ENCODE assay signal across 1 cellular context in the genomic region with DNA sequence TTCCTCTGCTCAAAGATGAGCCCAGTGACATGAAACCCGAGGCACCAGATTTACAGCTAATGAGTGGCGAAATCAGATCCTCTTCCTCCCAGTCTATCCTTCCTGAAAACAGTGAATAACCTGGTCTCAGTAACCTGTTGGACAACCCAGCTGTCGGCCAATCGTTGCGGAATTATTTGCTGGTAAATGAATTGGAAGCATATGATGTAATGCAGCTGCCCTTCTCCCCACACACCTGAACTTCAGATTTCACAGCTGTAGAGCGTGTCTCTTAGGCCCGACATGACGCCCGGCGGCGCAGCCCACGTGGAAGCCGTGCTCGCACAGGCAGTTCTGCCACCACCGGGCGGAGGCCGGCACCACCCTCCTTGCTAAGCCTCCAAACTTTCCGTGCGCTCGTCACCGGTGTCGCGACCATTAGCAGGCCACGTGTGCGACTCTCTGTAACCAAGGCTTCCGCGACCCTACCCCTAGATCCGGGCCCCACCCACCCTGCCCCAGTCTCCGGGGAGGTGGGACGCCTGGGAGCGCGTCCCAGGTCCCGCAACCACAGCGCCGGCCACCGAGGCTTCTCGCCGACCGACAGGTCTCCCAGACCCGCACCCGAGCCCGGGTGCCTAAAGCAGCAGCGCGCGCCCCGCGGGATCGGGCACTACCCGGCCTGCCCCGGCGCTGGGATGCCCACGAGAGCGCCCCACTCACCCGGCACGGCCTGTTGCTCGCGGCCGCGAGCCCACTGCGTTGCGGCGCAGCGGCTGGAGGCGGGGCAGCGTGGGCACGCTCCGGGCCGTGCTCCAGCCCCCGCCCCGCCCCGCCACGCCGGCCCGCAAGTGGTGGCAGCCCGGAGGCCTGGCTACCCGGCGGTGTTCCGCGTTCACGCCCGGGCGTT.
TF ChIP-seq lines count a peak whose summit lies in the region.

TSS of gene RIOX2 (minus strand) at position 753 of the 889 bp plus-strand sequence. CDS start 4,838 bp downstream, outside the sequence.

TF ChIP-seq in HepG2, 621 proteins besides CTCF, POLR2A, EP300 and RAD21 (continued from another document and continues in another):
- TF ChIP-seq HNF4A (CRISPR knock-in tag; IDR thresholded peaks at IDR 0.05), result 0 out of 2 replicates have a peak, but pooled peaks have one; percentile 1
- TF ChIP-seq, protein P1, sequence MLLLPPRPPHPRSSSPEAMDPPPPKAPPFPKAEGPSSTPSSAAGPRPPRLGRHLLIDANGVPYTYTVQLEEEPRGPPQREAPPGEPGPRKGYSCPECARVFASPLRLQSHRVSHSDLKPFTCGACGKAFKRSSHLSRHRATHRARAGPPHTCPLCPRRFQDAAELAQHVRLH (CRISPR knock-in tag; IDR thresholded peaks at IDR 0.05; ENCODE audit: borderline replicate concordance, low read depth), result 0 out of 2 replicates have a peak, but pooled peaks have one; percentile 9
- peak; percentile 36 for TF ChIP-seq HDAC2 (CRISPR knock-in tag; IDR thresholded peaks at IDR 0.05)
- no peak for TF ChIP-seq PCBP2 (optimal IDR thresholded peaks at IDR 0.05; ENCODE audit: low read depth, low read length, poor library complexity, severe bottlenecking)
- no peak for TF ChIP-seq ATAD3A (CRISPR knock-in tag; IDR thresholded peaks at IDR 0.05)
- no peak for TF ChIP-seq MAFK (conservative IDR thresholded peaks at IDR 0.05 in 1 of 2, IDR thresholded peaks at IDR 0.05 in 1 of 2; ENCODE audit: low read length in 2 of 2)
- TF ChIP-seq, protein P2, sequence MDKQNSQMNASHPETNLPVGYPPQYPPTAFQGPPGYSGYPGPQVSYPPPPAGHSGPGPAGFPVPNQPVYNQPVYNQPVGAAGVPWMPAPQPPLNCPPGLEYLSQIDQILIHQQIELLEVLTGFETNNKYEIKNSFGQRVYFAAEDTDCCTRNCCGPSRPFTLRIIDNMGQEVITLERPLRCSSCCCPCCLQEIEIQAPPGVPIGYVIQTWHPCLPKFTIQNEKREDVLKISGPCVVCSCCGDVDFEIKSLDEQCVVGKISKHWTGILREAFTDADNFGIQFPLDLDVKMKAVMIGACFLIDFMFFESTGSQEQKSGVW (CRISPR knock-in tag; IDR thresholded peaks at IDR 0.05; ENCODE audit: borderline replicate concordance), result no peak
- no peak for TF ChIP-seq ZNF33B (CRISPR knock-in tag; IDR thresholded peaks at IDR 0.05)
- TF ChIP-seq PAF1 (CRISPR knock-in tag; IDR thresholded peaks at IDR 0.05), result no peak
- peak; percentile 60 for TF ChIP-seq TFAP4 (IDR thresholded peaks at IDR 0.05; ENCODE audit: borderline replicate concordance, low read depth)
- no peak for TF ChIP-seq ARHGAP35 (CRISPR knock-in tag; IDR thresholded peaks at IDR 0.05; ENCODE audit: borderline replicate concordance)
- TF ChIP-seq, protein P3, sequence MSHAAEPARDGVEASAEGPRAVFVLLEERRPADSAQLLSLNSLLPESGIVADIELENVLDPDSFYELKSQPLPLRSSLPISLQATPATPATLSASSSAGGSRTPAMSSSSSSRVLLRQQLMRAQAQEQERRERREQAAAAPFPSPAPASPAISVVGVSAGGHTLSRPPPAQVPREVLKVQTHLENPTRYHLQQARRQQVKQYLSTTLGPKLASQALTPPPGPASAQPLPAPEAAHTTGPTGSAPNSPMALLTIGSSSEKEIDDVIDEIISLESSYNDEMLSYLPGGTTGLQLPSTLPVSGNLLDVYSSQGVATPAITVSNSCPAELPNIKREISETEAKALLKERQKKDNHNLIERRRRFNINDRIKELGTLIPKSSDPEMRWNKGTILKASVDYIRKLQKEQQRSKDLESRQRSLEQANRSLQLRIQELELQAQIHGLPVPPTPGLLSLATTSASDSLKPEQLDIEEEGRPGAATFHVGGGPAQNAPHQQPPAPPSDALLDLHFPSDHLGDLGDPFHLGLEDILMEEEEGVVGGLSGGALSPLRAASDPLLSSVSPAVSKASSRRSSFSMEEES (CRISPR knock-in tag; IDR thresholded peaks at IDR 0.05), result no peak
- TF ChIP-seq, protein P4, sequence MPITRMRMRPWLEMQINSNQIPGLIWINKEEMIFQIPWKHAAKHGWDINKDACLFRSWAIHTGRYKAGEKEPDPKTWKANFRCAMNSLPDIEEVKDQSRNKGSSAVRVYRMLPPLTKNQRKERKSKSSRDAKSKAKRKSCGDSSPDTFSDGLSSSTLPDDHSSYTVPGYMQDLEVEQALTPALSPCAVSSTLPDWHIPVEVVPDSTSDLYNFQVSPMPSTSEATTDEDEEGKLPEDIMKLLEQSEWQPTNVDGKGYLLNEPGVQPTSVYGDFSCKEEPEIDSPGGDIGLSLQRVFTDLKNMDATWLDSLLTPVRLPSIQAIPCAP (CRISPR knock-in tag; IDR thresholded peaks at IDR 0.05; ENCODE audit: low read depth), result no peak
- TF ChIP-seq, protein P5, sequence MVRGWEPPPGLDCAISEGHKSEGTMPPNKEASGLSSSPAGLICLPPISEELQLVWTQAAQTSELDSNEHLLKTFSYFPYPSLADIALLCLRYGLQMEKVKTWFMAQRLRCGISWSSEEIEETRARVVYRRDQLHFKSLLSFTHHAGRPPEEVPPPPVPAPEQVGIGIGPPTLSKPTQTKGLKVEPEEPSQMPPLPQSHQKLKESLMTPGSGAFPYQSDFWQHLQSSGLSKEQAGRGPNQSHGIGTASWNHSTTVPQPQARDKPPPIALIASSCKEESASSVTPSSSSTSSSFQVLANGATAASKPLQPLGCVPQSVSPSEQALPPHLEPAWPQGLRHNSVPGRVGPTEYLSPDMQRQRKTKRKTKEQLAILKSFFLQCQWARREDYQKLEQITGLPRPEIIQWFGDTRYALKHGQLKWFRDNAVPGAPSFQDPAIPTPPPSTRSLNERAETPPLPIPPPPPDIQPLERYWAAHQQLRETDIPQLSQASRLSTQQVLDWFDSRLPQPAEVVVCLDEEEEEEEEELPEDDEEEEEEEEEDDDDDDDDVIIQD (CRISPR knock-in tag; IDR thresholded peaks at IDR 0.05; ENCODE audit: low read depth), result no peak
- no peak for TF ChIP-seq TEAD2 (CRISPR knock-in tag; IDR thresholded peaks at IDR 0.05)
- TF ChIP-seq MIER3 (CRISPR knock-in tag; IDR thresholded peaks at IDR 0.05; ENCODE audit: borderline replicate concordance), result 0 out of 2 replicates have a peak, but pooled peaks have one; percentile 58
- no peak; the same call in 1 of the 2 replicates for TF ChIP-seq HOXA5 (CRISPR knock-in tag; IDR thresholded peaks at IDR 0.05)
- TF ChIP-seq, protein P6, sequence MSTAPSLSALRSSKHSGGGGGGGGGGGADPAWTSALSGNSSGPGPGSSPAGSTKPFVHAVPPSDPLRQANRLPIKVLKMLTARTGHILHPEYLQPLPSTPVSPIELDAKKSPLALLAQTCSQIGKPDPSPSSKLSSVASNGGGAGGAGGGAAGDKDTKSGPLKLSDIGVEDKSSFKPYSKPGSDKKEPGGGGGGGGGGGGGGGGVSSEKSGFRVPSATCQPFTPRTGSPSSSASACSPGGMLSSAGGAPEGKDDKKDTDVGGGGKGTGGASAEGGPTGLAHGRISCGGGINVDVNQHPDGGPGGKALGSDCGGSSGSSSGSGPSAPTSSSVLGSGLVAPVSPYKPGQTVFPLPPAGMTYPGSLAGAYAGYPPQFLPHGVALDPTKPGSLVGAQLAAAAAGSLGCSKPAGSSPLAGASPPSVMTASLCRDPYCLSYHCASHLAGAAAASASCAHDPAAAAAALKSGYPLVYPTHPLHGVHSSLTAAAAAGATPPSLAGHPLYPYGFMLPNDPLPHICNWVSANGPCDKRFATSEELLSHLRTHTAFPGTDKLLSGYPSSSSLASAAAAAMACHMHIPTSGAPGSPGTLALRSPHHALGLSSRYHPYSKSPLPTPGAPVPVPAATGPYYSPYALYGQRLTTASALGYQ (CRISPR knock-in tag; IDR thresholded peaks at IDR 0.05), result no peak
- TF ChIP-seq BRCA1 (CRISPR knock-in tag; IDR thresholded peaks at IDR 0.05), result no peak
- TF ChIP-seq MAFG (CRISPR knock-in tag; IDR thresholded peaks at IDR 0.05), result no peak
- TF ChIP-seq KDM4B (CRISPR knock-in tag; IDR thresholded peaks at IDR 0.05), result 0 out of 2 replicates have a peak, but pooled peaks have one; percentile 31
- TF ChIP-seq ZNF350 (CRISPR knock-in tag; IDR thresholded peaks at IDR 0.05; ENCODE audit: borderline replicate concordance, low read depth), result peak; percentile 69; the same call in 1 of the 2 replicates
- TF ChIP-seq ZNF770 (CRISPR knock-in tag; IDR thresholded peaks at IDR 0.05), result peak; percentile 64; the same call in 1 of the 2 replicates
- TF ChIP-seq SMC3 (IDR thresholded peaks at IDR 0.05; ENCODE audit: low read length), result no peak
- TF ChIP-seq ZNF614 (CRISPR knock-in tag; IDR thresholded peaks at IDR 0.05; ENCODE audit: borderline replicate concordance), result 0 out of 2 replicates have a peak, but pooled peaks have one; percentile 14
- no peak for TF ChIP-seq ZKSCAN1 (IDR thresholded peaks at IDR 0.05; ENCODE audit: low read length)
- TF ChIP-seq IKZF5 (CRISPR knock-in tag; IDR thresholded peaks at IDR 0.05), result peak; percentile 55
- no peak for TF ChIP-seq REXO4 (CRISPR knock-in tag; IDR thresholded peaks at IDR 0.05; ENCODE audit: borderline replicate concordance)
- TF ChIP-seq TAF15 (IDR thresholded peaks at IDR 0.05; ENCODE audit: low read depth, low read length, poor library complexity, severe bottlenecking), result peak; percentile 63
- no peak for TF ChIP-seq ZNF260 (CRISPR knock-in tag; IDR thresholded peaks at IDR 0.05; ENCODE audit: borderline replicate concordance, low read depth)
- no peak for TF ChIP-seq TBL1XR1 (IDR thresholded peaks at IDR 0.05; ENCODE audit: borderline replicate concordance, low read length, partially characterized antibody)
- no peak for TF ChIP-seq RBAK (CRISPR knock-in tag; IDR thresholded peaks at IDR 0.05)
- no peak for TF ChIP-seq HNRNPUL1 (IDR thresholded peaks at IDR 0.05; ENCODE audit: low read depth, low read length)
- no peak for TF ChIP-seq SMYD3 (CRISPR knock-in tag; IDR thresholded peaks at IDR 0.05)
- no peak for TF ChIP-seq RBM39 (IDR thresholded peaks at IDR 0.05; ENCODE audit: low read depth, low read length, poor library complexity, severe bottlenecking)
- no peak for TF ChIP-seq ZNF253 (CRISPR knock-in tag; IDR thresholded peaks at IDR 0.05; ENCODE audit: borderline replicate concordance)
- no peak for TF ChIP-seq RFX1 (IDR thresholded peaks at IDR 0.05)
- TF ChIP-seq ZNF354B (CRISPR knock-in tag; IDR thresholded peaks at IDR 0.05), result no peak
- TF ChIP-seq NFE2L2 (IDR thresholded peaks at IDR 0.05; ENCODE audit: low read length), result no peak
- TF ChIP-seq ZNF839 (CRISPR knock-in tag; IDR thresholded peaks at IDR 0.05; ENCODE audit: borderline replicate concordance), result no peak
- TF ChIP-seq ZNF326 (CRISPR knock-in tag; IDR thresholded peaks at IDR 0.05; ENCODE audit: borderline replicate concordance), result no peak
- TF ChIP-seq ZFP37 (CRISPR knock-in tag; IDR thresholded peaks at IDR 0.05; ENCODE audit: borderline replicate concordance), result no peak
- no peak for TF ChIP-seq JARID2 (CRISPR knock-in tag; IDR thresholded peaks at IDR 0.05; ENCODE audit: insufficient replicate concordance)
- TF ChIP-seq SALL1 (CRISPR knock-in tag; IDR thresholded peaks at IDR 0.05), result peak; percentile 74
- TF ChIP-seq PHF5A (CRISPR knock-in tag; IDR thresholded peaks at IDR 0.05; ENCODE audit: low read depth, unreplicated experiment), result no peak
- no peak for TF ChIP-seq PHF21A (CRISPR knock-in tag; IDR thresholded peaks at IDR 0.05)
- no peak for TF ChIP-seq ZUFSP (CRISPR knock-in tag; IDR thresholded peaks at IDR 0.05; ENCODE audit: borderline replicate concordance)
- TF ChIP-seq ELF4 (CRISPR knock-in tag; IDR thresholded peaks at IDR 0.05; ENCODE audit: borderline replicate concordance), result no peak
- no peak for TF ChIP-seq HMGA1 (CRISPR knock-in tag; conservative IDR thresholded peaks at IDR 0.05)
